8 cellular contexts compared by ENCODE assay signal in the genomic region with DNA sequence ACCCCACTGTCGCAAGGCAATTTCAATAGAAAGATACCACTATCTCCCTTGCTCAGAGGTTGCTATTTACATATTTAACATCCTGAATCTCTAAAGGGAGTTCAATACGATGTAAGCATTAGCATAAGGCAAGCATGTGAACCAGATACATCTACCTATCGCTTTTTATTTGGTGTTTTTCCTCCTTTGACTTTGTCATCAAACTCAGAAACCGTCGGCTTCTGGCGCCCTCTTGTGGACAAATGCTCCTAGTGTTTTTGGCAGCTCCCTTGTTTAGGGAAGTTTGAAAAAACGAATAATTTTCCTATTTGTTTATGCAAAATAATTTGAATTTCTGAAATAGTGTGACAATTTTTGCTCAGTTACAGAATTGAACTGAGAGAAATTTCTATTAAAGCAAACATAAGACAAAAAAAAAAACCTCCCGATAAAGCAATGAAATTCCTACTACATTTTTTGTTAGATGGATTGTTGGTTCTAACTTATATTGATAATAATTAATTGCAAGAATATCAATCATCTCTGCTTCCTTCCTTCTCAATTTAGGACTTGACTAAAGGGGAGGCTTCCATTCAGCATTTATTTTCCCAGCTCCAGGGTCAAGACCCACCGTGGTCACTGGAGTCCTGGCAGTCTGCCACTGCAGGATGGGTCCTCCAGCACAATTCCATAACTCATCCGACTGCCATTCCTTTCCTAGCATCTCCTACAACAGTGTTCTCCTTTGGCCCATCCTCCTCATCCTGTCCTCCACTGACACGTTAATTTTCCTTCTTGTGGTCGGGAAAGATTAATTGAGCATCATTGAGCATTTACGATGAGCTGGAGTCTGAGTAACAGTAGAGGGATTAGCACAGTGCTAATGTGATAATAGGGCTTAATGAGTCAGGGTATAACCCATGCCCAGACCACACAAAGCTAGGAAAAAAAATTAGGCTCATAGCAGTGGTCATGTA.
DNase-seq lines count a peak whose midpoint lies in the region; ATAC-seq and TF ChIP-seq lines count a peak whose summit lies in the region.

No MANE protein-coding gene starts in this region.

- DNase-seq in AG04449 (ENCODE audit: low read depth, low spot score) (no peak), NCI-H446 (lab: John Stamatoyannopoulos, UW) (peak; percentile 46 to 81), choroid plexus epithelial cell (ENCODE audit: low read depth) (peak; percentile 83), left lobe of liver (ENCODE audit: low spot score) (peak; percentile 72)
- peak; percentile 76 to 82 for DNase-seq in activated CD4-positive, alpha-beta T cell treated with anti-CD3 and anti-CD28 coated beads for 24 hours (ENCODE audit: low read depth in 2 of 2)
- DNase-seq in stimulated activated CD4-positive, alpha-beta T cell treated with anti-CD3 and anti-CD28 coated beads, Interleukin-4, amount 100 ng/mL, for 4 hours, result peak; percentile 73 to 78

- H3K4me3 ChIP-seq in AG04449 (ENCODE audit: low read depth, low read length), result no peak overlapping the region
- H3K4me3 ChIP-seq in choroid plexus epithelial cell (ENCODE audit: low read depth, low read length), result no peak overlapping the region

- CTCF ChIA-PET in AG04449 (lab: Yijun Ruan, JAX), result interaction anchor here (0.6 to 5.5 kb wide), 27 partner anchors 9 to 710 kb away, joined by 3 to 70 read pairs (median 3); no protein-coding TSS in a partner anchor

- POLR2A ChIA-PET in AG04449 (lab: Yijun Ruan, JAX), result no interaction called here

- TF ChIP-seq CTCF in AG04449 (IDR thresholded peaks at IDR 0.05; ENCODE audit: insufficient read depth, low read length, missing control alignments) (peak; percentile 69), choroid plexus epithelial cell (conservative IDR thresholded peaks at IDR 0.05; ENCODE audit: low read depth, low read length) (peak; percentile 94)

- ATAC-seq in GM18517 (IDR thresholded peaks at IDR 0.05; ENCODE audit: unreplicated experiment), result peak; percentile 63
- peak; percentile 46 for ATAC-seq in HG03095 (IDR thresholded peaks at IDR 0.05; ENCODE audit: unreplicated experiment)
- peak; percentile 92 for ATAC-seq in left lobe of liver
